8 cellular contexts compared by ENCODE assay signal in genomic region chr15:89898628-89899302, GRCh38. TPM values are rescaled to one million over a fixed set of nuclear protein-coding genes. Genes with fewer than 3 reads are reported as not detected.
A peak's percentile ranks its signal among the peaks of the same experiment; 100 is the strongest.
DNase-seq lines count a peak whose midpoint lies in the region; ATAC-seq and TF ChIP-seq lines count a peak whose summit lies in the region.

No MANE protein-coding gene starts in this region.

- POLR2A ChIA-PET in Caco-2 (lab: Charles Lee) = no interaction called here

- no peaks in the 10 kb centered on the region for H3K27me3 Mint-ChIP-seq in Caco-2 (ENCODE audit: insufficient read depth, unreplicated experiment)

- H3K9ac ChIP-seq in mesenchymal stem cell (ENCODE audit: low read length) = no peak overlapping the region

- H3K36me3 Mint-ChIP-seq in Caco-2 (ENCODE audit: insufficient read depth, unreplicated experiment) = peaks cover 1% of the 10 kb centered on the region

- no peak overlapping the region for H3K23ac ChIP-seq in mesenchymal stem cell (ENCODE audit: low read length in 2 of 2)

- H3K4me3 ChIP-seq in Caco-2 (ENCODE audit: low read depth, low read length) (no peak overlapping the region), breast epithelium (no peak overlapping the region), mesenchymal stem cell (ENCODE audit: insufficient read depth in 1 of 2, low read depth in 1 of 2, low read length in 2 of 2) (no peak overlapping the region)

- H3K27ac ChIP-seq in breast epithelium = no peak overlapping the region
- no peak overlapping the region for H3K27ac ChIP-seq in mesenchymal stem cell (ENCODE audit: low read length, poor library complexity, severe bottlenecking)

- intact Hi-C loops in Caco-2 (cut with micrococcal nuclease; ENCODE audit: unreplicated experiment) (loop anchor here (1.0 to 2.0 kb wide), 4 partner anchors 14 to 188 kb away; partner anchors contain the start of gene ARPIN), breast epithelium (cut with DNase I; ENCODE audit: low total_unique reads) (loop anchor here (10.0 kb wide), 1 partner anchor 176 kb away; no protein-coding TSS in a partner anchor)

- no peak overlapping the region for H4K91ac ChIP-seq in mesenchymal stem cell (ENCODE audit: low read length)

- H2BK15ac ChIP-seq in mesenchymal stem cell (ENCODE audit: low read depth, poor library complexity, severe bottlenecking) = no peak overlapping the region

- H2BK120ac ChIP-seq in mesenchymal stem cell (ENCODE audit: low read depth, low read length) = no peak overlapping the region

- H3K4me3 Mint-ChIP-seq in Caco-2 (ENCODE audit: unreplicated experiment) = no peak overlapping the region

- H2BK12ac ChIP-seq in mesenchymal stem cell (ENCODE audit: low read length in 2 of 2) = no peak overlapping the region

- no peak overlapping the region for H3K14ac ChIP-seq in mesenchymal stem cell (ENCODE audit: low read length in 2 of 2)

- H2AFZ ChIP-seq in mesenchymal stem cell (ENCODE audit: low read depth, low read length) = no peak overlapping the region

- H3K36me3 ChIP-seq in Caco-2 (ENCODE audit: control insufficient read depth, insufficient read depth, low read length) (no peaks in the 10 kb centered on the region), breast epithelium (no peaks in the 10 kb centered on the region), mesenchymal stem cell (ENCODE audit: control insufficient read depth in 1 of 2, insufficient read depth in 2 of 2, low read depth in 1 of 2, low read length in 2 of 2) (peaks cover 22 to 30% of the 10 kb centered on the region in 2 experiments)

- H3K4me1 ChIP-seq in Caco-2 = peaks cover 7% of the 10 kb centered on the region
- H3K4me1 ChIP-seq in breast epithelium = no peaks in the 10 kb centered on the region
- H3K4me1 ChIP-seq in mesenchymal stem cell (ENCODE audit: control insufficient read depth, insufficient read depth, low read depth, low read length) = no peaks in the 10 kb centered on the region

- H3K27ac Mint-ChIP-seq in Caco-2 (ENCODE audit: unreplicated experiment) = no peak overlapping the region

- CTCF ChIA-PET in Caco-2 (lab: Charles Lee) = interaction anchor here (0.6 to 2.4 kb wide), 13 partner anchors 11 to 246 kb away, joined by 3 to 26 read pairs (median 4); partner anchors contain the start of gene ARPIN

- WGBS in mesenchymal stem cell = 91% methylated on average over 6 of the region's 7 CpGs

- no peak for TF ChIP-seq POLR2A in breast epithelium (IDR thresholded peaks at IDR 0.05)

- H3K9me3 Mint-ChIP-seq in Caco-2 (ENCODE audit: unreplicated experiment) = no peaks in the 10 kb centered on the region

- peaks cover 2% of the 10 kb centered on the region for H3K79me1 ChIP-seq in mesenchymal stem cell (replicated peaks; ENCODE audit: low read length, poor library complexity, severe bottlenecking)

- no peak overlapping the region for H4K8ac ChIP-seq in mesenchymal stem cell (ENCODE audit: low read length)

- H3K9me3 ChIP-seq in Caco-2 (no peaks in the 10 kb centered on the region), breast epithelium (no peaks in the 10 kb centered on the region), mesenchymal stem cell (ENCODE audit: control insufficient read depth, low read length) (no peaks in the 10 kb centered on the region)

- H3K18ac ChIP-seq in mesenchymal stem cell (ENCODE audit: low read depth in 1 of 2, low read length in 2 of 2) = no peak overlapping the region

- no peak overlapping the region for H2AK5ac ChIP-seq in mesenchymal stem cell (ENCODE audit: low read length, severe bottlenecking)

- BruUV-seq in Caco-2 (replicated peaks; lab: Mats Ljungman, UMichigan) = no TSS peak

- TF ChIP-seq CTCF in Caco-2 (IDR thresholded peaks at IDR 0.05; ENCODE audit: insufficient read depth in 1 of 2, low read depth in 1 of 2, low read length in 1 of 2, severe bottlenecking in 1 of 2, unreplicated experiment in 1 of 2) (peak; percentile 74 to 94), breast epithelium (IDR thresholded peaks at IDR 0.05) (peak in 2 of 3 donors; percentile 68 to 77)

- peaks cover 6% of the 10 kb centered on the region for H3K4me1 Mint-ChIP-seq in Caco-2 (ENCODE audit: low read depth, unreplicated experiment)

- DNase-seq in Caco-2 = peak; percentile 81 to 82
- DNase-seq in HuH-7.5 (ENCODE audit: low spot score) = peak; percentile 88
- DNase-seq in T follicular helper cell (ENCODE audit: low read depth) = peak; percentile 32
- no peak for DNase-seq in breast epithelium (ENCODE audit: low spot score in 2 of 2)
- DNase-seq in mesenchymal stem cell = peak; percentile 55

- H2BK5ac ChIP-seq in mesenchymal stem cell (ENCODE audit: low read depth, low read length, poor library complexity, severe bottlenecking) = no peak overlapping the region

- ATAC-seq in GM18873 (IDR thresholded peaks at IDR 0.05; ENCODE audit: low FRiP score, unreplicated experiment) = peak; percentile 44
- no peak for ATAC-seq in HG03457 (IDR thresholded peaks at IDR 0.05; ENCODE audit: unreplicated experiment)
- no peak for ATAC-seq in HG03039 (IDR thresholded peaks at IDR 0.05; ENCODE audit: unreplicated experiment)

- no peak overlapping the region for H3K4me2 ChIP-seq in mesenchymal stem cell (ENCODE audit: low read length, poor library complexity, severe bottlenecking)

- no peaks in the 10 kb centered on the region for H3K27me3 ChIP-seq in Caco-2 (replicated peaks; ENCODE audit: control insufficient read depth, insufficient read depth, low read length)
- no peaks in the 10 kb centered on the region for H3K27me3 ChIP-seq in breast epithelium
- no peaks in the 10 kb centered on the region for H3K27me3 ChIP-seq in mesenchymal stem cell (ENCODE audit: control insufficient read depth in 1 of 2, insufficient read depth in 1 of 2, low read length in 2 of 2)

- no peak overlapping the region for H3K4ac ChIP-seq in mesenchymal stem cell (ENCODE audit: low read depth in 1 of 2, low read length in 2 of 2)

RNA-seq across cellular contexts. Expression of gene AP3S2, which starts 5.0 kb away (rescaled TPM):
- total RNA-seq in Caco-2 (2022) = 26.4 and 28.1 TPM in 2 replicates
- total RNA-seq in breast epithelium = 10 to 100 TPM; 37.4 to 57.4 (median 52.8) TPM
- polyA plus RNA-seq in mesenchymal stem cell (2013, experiment 1 of 2) = 22.4 TPM
- 23.4 TPM for polyA plus RNA-seq in mesenchymal stem cell (2013, experiment 2 of 2)

RNA-seq across cellular contexts. Expression of gene ARPIN, which starts 14.0 kb away (rescaled TPM):
- 11.5 and 13.3 TPM in 2 replicates for total RNA-seq in Caco-2 (2022)
- total RNA-seq in breast epithelium = 10 to 100 TPM; 14.6 to 22.3 (median 17.0) TPM
- polyA plus RNA-seq in mesenchymal stem cell (2013, experiment 1 of 2) = 9.3 TPM
- polyA plus RNA-seq in mesenchymal stem cell (2013, experiment 2 of 2) = 9.2 TPM

Comparison
In these comparisons a context has a peak if more than half of its experiments do, and no peak if none do; other contexts are left out.
1. DNase-seq: peak in Caco-2 (2 of 2), HuH-7.5 (single experiment), T follicular helper cell (single experiment) and mesenchymal stem cell (single experiment); none in breast epithelium (0 of 2).